ENCODE assay signal across 17 cellular contexts in the genomic region with DNA sequence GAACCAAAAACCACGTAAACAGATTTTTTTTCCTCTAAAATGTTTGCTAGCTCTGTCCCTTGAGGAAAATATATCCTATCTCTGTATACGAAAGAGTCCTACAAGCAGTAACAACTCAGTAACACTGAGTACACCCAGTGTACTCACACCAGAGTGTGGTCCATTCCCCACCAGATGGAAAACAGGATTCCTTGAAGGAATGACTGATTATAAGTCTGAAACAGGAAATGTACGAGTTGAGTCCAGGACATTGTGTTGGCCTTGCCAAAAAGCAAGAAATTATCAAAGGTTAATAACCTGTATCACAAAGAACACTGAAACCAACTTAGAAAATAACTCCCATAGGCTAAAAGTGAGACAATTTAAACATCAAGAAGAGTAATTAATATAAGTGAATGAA. TPM values are rescaled to one million over a fixed set of nuclear protein-coding genes. Genes with fewer than 3 reads are reported as not detected.
DNase-seq lines count a peak whose midpoint lies in the region; ATAC-seq, FAIRE-seq and TF ChIP-seq lines count a peak whose summit lies in the region.
"Had no signal": no experiment of that assay in that cellular context is flagged by ENCODE, and none has a peak within 500 bp of the region (broad histone marks: within the 10 kb centered on the region; RNA-seq: fewer than 3 reads in every experiment).

No MANE protein-coding gene starts in this region.

- no peaks in the 10 kb centered on the region for H3K9me3 Mint-ChIP-seq in CD4-positive, alpha-beta T cell

- H3K27ac Mint-ChIP-seq in CD4-positive, alpha-beta T cell = no peak overlapping the region

- peak overlapping the region; percentile 27 for H3K4me3 Mint-ChIP-seq in CD4-positive, alpha-beta T cell

- 85% methylated on average over 3 of the region's 3 CpGs for WGBS in HepG2 (ENCODE audit: low lambda C conversion rate)

- no peak overlapping the region for H2AFZ ChIP-seq in HepG2 (ENCODE audit: low read length)

- peaks cover 98% of the 10 kb centered on the region for H3K79me2 ChIP-seq in HepG2 (ENCODE audit: insufficient read depth, low read length)

- CTCF ChIA-PET in CD4-positive, alpha-beta T cell (lab: Charles Lee) = no interaction called here
- CTCF ChIA-PET in HepG2 (lab: Yijun Ruan, JAX; ENCODE audit: low intra/inter-chr PET ratio, low total read pairs) = no interaction called here

- POLR2A ChIA-PET in CD4-positive, alpha-beta T cell (lab: Charles Lee) = no interaction called here
- POLR2A ChIA-PET in HepG2 (lab: Yijun Ruan, JAX) = no interaction called here

- H3K9me3 ChIP-seq in CD4-positive, alpha-beta T cell (ENCODE audit: control insufficient read depth, low read length) = no peaks in the 10 kb centered on the region
- H3K9me3 ChIP-seq in HepG2 (ENCODE audit: low read length) (no peaks in the 10 kb centered on the region), vagina (no peaks in the 10 kb centered on the region)
- H3K9me3 ChIP-seq: BE2C, suprapubic skin had no signal

- peak; percentile 28 for FAIRE-seq in HTR-8/SVneo (lab: Jason Lieb, UNC)
- no peak for FAIRE-seq in HepG2 (lab: Jason Lieb, UNC)
- FAIRE-seq: H1 had no signal

- H3K4me3 ChIP-seq in choroid plexus epithelial cell (ENCODE audit: low read depth, low read length) (no peak overlapping the region), HepG2 (replicated peaks in 1 of 3; ENCODE audit: insufficient read depth in 1 of 3, low read depth in 2 of 3, low read length in 3 of 3) (no peak overlapping the region), vagina (no peak overlapping the region)
- H3K4me3 ChIP-seq: suprapubic skin had no signal

- H3K27me3 Mint-ChIP-seq in CD4-positive, alpha-beta T cell = no peaks in the 10 kb centered on the region

- no peak for DNase-seq in CD4-positive, alpha-beta T cell
- DNase-seq in HTR-8/SVneo (ENCODE audit: insufficient read length, low spot score) = no peak
- DNase-seq in choroid plexus epithelial cell (ENCODE audit: low read depth) = peak; percentile 32
- DNase-seq in HepG2 (ENCODE audit: low spot score) = no peak
- no peak for DNase-seq in activated CD8-positive, alpha-beta memory T cell treated with anti-CD3 and anti-CD28 coated beads, Interleukin-2, amount 50 U/mL, for 4 hours
- DNase-seq in vagina (ENCODE audit: extremely low spot score in 2 of 2) = no peak
- DNase-seq: activated effector memory CD4-positive, alpha-beta T cell treated with anti-CD3 and anti-CD28 coated beads, Interleukin-2, amount 50 U/mL, for 16 hours; BE2C; DMS79; effector memory CD4-positive, alpha-beta T cell; NCI-H1694; NCI-H526 had no signal

- H3K36me3 Mint-ChIP-seq in CD4-positive, alpha-beta T cell (ENCODE audit: low read depth) = peaks cover 28% of the 10 kb centered on the region

- no peak for ATAC-seq in CD4-positive, alpha-beta T cell (ENCODE audit: poor library complexity)
- ATAC-seq in HepG2 (no peak), HG02588 (IDR thresholded peaks at IDR 0.05; ENCODE audit: unreplicated experiment) (no peak), HG02970 (IDR thresholded peaks at IDR 0.05; ENCODE audit: low FRiP score, unreplicated experiment) (no peak)

- H3K27ac ChIP-seq in CD4-positive, alpha-beta T cell (ENCODE audit: low read depth, low read length) = no peak overlapping the region
- H3K27ac ChIP-seq in HepG2 (ENCODE audit: extremely low read length, insufficient read depth, low read length) (no peak overlapping the region), vagina (no peak overlapping the region)
- H3K27ac ChIP-seq: HL-60, suprapubic skin had no signal

- no peak overlapping the region for H3K4me2 ChIP-seq in HepG2 (ENCODE audit: low read depth, low read length)

- H3K4me1 ChIP-seq in HepG2 (ENCODE audit: insufficient read depth, low read length) (peaks cover 73% of the 10 kb centered on the region), vagina (peaks cover 81% of the 10 kb centered on the region)
- H3K4me1 ChIP-seq: BE2C had no signal

- in situ Hi-C loops in HepG2 (cut with HindIII; ENCODE audit: extremely low pct_ligation_motif_present, low pct_unique_long_range_greater_than_20kb) = no loop called here

- no peaks in the 10 kb centered on the region for H3K27me3 ChIP-seq in CD4-positive, alpha-beta T cell (ENCODE audit: control insufficient read depth, insufficient read depth, low read length)
- H3K27me3 ChIP-seq in HepG2 (ENCODE audit: control insufficient read depth in 1 of 2, insufficient read depth in 2 of 2, low read length in 2 of 2) (no peaks in the 10 kb centered on the region), vagina (no peaks in the 10 kb centered on the region)
- H3K27me3 ChIP-seq: BE2C, suprapubic skin had no signal

- no peak for TF ChIP-seq EP300 in HepG2 (IDR thresholded peaks at IDR 0.05; ENCODE audit: low read depth in 2 of 2, low read length in 2 of 2)
- no peak for TF ChIP-seq EP300 in HepG2 (CRISPR knock-in tag; IDR thresholded peaks at IDR 0.05; ENCODE audit: borderline replicate concordance)

- peaks cover 75% of the 10 kb centered on the region for H4K20me1 ChIP-seq in HepG2 (ENCODE audit: insufficient read depth, low read length)

- TF ChIP-seq POLR2A in HepG2 (IDR thresholded peaks at IDR 0.05; ENCODE audit: insufficient read depth in 1 of 2, low read depth in 2 of 2, low read length in 2 of 2) (no peak), vagina (IDR thresholded peaks at IDR 0.05) (no peak)

- BruUV-seq in HepG2 (replicated peaks; lab: Mats Ljungman, UMichigan) = TSS peak; percentile 12

- H3K9ac ChIP-seq in HepG2 (ENCODE audit: insufficient read depth, low read depth, low read length) = 0 out of 2 replicates have a peak overlapping the region, but pooled peaks have one; percentile 14

- H3K4me1 Mint-ChIP-seq in CD4-positive, alpha-beta T cell (ENCODE audit: low read depth) = peaks cover 50% of the 10 kb centered on the region

- no peak for TF ChIP-seq CTCF in CD4-positive, alpha-beta T cell (IDR thresholded peaks at IDR 0.05)
- no peak for TF ChIP-seq CTCF in choroid plexus epithelial cell (conservative IDR thresholded peaks at IDR 0.05; ENCODE audit: low read depth, low read length)
- no peak for TF ChIP-seq CTCF in HepG2 (CRISPR knock-in tag; IDR thresholded peaks at IDR 0.05)
- no peak for TF ChIP-seq CTCF in vagina (IDR thresholded peaks at IDR 0.05)

- intact Hi-C loops in CD4-positive, alpha-beta T cell (cut with DNase I, micrococcal nuclease) = no loop called here
- intact Hi-C loops in HepG2 (cut with micrococcal nuclease; ENCODE audit: unreplicated experiment) = no loop called here
- intact Hi-C loops in vagina (cut with DNase I) = no loop called here

- TF ChIP-seq RAD21 in HepG2 (CRISPR knock-in tag; IDR thresholded peaks at IDR 0.05) = no peak

- H3K36me3 ChIP-seq in HepG2 (replicated peaks in 1 of 2; ENCODE audit: control insufficient read depth in 1 of 2, insufficient read depth in 2 of 2, low read length in 2 of 2) = peaks cover 2 to 14% of the 10 kb centered on the region in 2 experiments; a peak in 3 of 5 replicates
- no peaks in the 10 kb centered on the region for H3K36me3 ChIP-seq in vagina
- H3K36me3 ChIP-seq: BE2C, suprapubic skin had no signal

TF ChIP-seq in HepG2, 621 proteins besides CTCF, POLR2A, EP300 and RAD21 (continues in another document):
- TF ChIP-seq ZNF652 (CRISPR knock-in tag; IDR thresholded peaks at IDR 0.05; ENCODE audit: borderline replicate concordance, low read depth) = no peak

RNA-seq across cellular contexts. Expression of gene GOLPH3, which starts 20.4 kb away (rescaled TPM):
- total RNA-seq in CD4-positive, alpha-beta T cell = 10 to 100 TPM; 52.0 to 55.4 TPM
- total RNA-seq in HepG2 (2016; rRNA removed; fragmentation: Illumina TruSeq; extraction: Trizol) = 84.5 and 102 TPM in 2 replicates
- 20.7 and 21.6 TPM in 2 replicates for total RNA-seq in HepG2 (2016; cell fraction: cytosol; rRNA removed; fragmentation: Illumina TruSeq; extraction: Trizol; ENCODE audit: low read depth)
- 86.0 and 93.9 TPM in 2 replicates for total RNA-seq in HepG2 (2016; cell fraction: insoluble cytoplasmic fraction; rRNA removed; fragmentation: Illumina TruSeq; extraction: Trizol)
- 76.0 and 82.4 TPM in 2 replicates for total RNA-seq in HepG2 (2016; cell fraction: membrane; rRNA removed; fragmentation: Illumina TruSeq; extraction: Trizol)
- 42.1 and 43.2 TPM in 2 replicates for total RNA-seq in HepG2 (2016; cell fraction: nucleus; rRNA removed; fragmentation: Illumina TruSeq; extraction: Trizol)
- polyA plus RNA-seq in HepG2 (2011; rRNA removed) = 52.5 and 59.5 TPM in 2 replicates
- 36.8 and 52.8 TPM in 2 replicates for polyA plus RNA-seq in HepG2 (2011; cell fraction: cytosol; rRNA removed)
- polyA plus RNA-seq in HepG2 (2011; cell fraction: nucleus; rRNA removed) = 22.0 TPM in 2 replicates
- 57.7 and 69.6 TPM in 2 replicates for polyA plus RNA-seq in HepG2 (2012)
- 12.8 and 16.5 TPM in 2 replicates for polyA plus RNA-seq in HepG2 (2016; cell fraction: cytosol; fragmentation: Illumina TruSeq; extraction: Trizol; ENCODE audit: low read depth)
- 135 and 138 TPM in 2 replicates for polyA plus RNA-seq in HepG2 (2016; cell fraction: insoluble cytoplasmic fraction; fragmentation: Illumina TruSeq; extraction: Trizol; ENCODE audit: low read depth)
- 56.5 and 60.8 TPM in 2 replicates for polyA plus RNA-seq in HepG2 (2016; cell fraction: membrane; fragmentation: Illumina TruSeq; extraction: Trizol; ENCODE audit: low read depth)
- polyA plus RNA-seq in HepG2 (2016; cell fraction: nucleus; fragmentation: Illumina TruSeq; extraction: Trizol; ENCODE audit: insufficient read depth, low read depth) = 72.8 and 76.3 TPM in 2 replicates
- polyA minus RNA-seq in HepG2 (2011; rRNA and poly(A)+ RNA removed; ENCODE audit: low replicate concordance) = 91.4 and 138 TPM in 2 replicates
- polyA minus RNA-seq in HepG2 (2011; cell fraction: cytosol; rRNA and poly(A)+ RNA removed) = 69.1 and 70.2 TPM in 2 replicates
- polyA minus RNA-seq in HepG2 (2011; cell fraction: nucleus; rRNA and poly(A)+ RNA removed) = 52.3 and 58.3 TPM in 2 replicates
- 78.8 TPM for total RNA-seq in vagina
